Comparison of ENCODE assay signal across 8 cellular contexts in the genomic region with DNA sequence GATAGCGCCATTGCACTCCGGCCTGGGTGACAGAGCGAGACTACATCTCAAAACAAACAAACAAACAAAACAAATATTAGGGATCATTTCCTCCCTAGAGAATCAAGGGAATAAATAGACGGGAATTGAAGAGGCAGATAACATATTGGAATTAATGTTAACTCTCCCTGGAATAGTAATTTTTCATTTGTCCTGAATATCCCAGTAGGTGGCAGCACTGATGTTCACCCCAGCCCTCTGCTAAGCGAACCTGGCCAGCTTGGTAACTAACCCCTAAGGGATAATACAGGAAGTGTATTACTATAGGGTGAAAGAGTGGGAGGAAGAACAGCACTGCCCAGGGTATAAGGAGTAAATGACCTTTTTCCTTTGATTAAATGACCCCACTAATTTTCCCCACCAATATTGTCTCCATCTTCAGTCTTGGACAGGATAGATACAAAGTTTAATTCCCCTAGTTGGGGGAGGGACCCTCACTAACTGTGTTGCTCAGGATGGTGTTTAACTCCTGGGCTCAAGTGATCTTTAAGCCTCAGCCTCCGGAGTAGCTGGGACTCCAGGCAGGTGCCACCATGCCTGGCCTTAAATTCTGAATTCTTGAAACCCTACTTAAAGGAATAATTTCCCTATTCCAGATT. TPM values are rescaled to one million over a fixed set of nuclear protein-coding genes. Genes with fewer than 3 reads are reported as not detected.
DNase-seq lines count a peak whose midpoint lies in the region; ATAC-seq and TF ChIP-seq lines count a peak whose summit lies in the region.

No MANE protein-coding gene starts in this region.

- no peak overlapping the region for H3K4me3 Mint-ChIP-seq in activated naive CD8-positive, alpha-beta T cell treated with anti-CD3 and anti-CD28 coated beads, Interleukin-2, amount 50 U/mL, for 24 hours

- no peak overlapping the region for H3K27ac ChIP-seq in upper lobe of right lung

- no peak overlapping the region for H3K27ac Mint-ChIP-seq in activated naive CD8-positive, alpha-beta T cell treated with anti-CD3 and anti-CD28 coated beads, Interleukin-2, amount 50 U/mL, for 24 hours

- H3K9me3 ChIP-seq in upper lobe of right lung: no peaks in the 10 kb centered on the region

- no peak overlapping the region for H3K4me3 ChIP-seq in upper lobe of right lung

- ATAC-seq in GM21360 (IDR thresholded peaks at IDR 0.05; ENCODE audit: unreplicated experiment) (peak; percentile 59), upper lobe of right lung (peak; percentile 94), HG03196 (IDR thresholded peaks at IDR 0.05; ENCODE audit: unreplicated experiment) (no peak)
- peak; percentile 84 for ATAC-seq in activated naive CD8-positive, alpha-beta T cell treated with anti-CD3 and anti-CD28 coated beads, Interleukin-2, amount 50 U/mL, for 24 hours

- H3K9me3 Mint-ChIP-seq in activated naive CD8-positive, alpha-beta T cell treated with anti-CD3 and anti-CD28 coated beads, Interleukin-2, amount 50 U/mL, for 24 hours: no peaks in the 10 kb centered on the region

- no peaks in the 10 kb centered on the region for H3K4me1 ChIP-seq in upper lobe of right lung

- peaks cover 6% of the 10 kb centered on the region for H3K27me3 ChIP-seq in upper lobe of right lung

- no peaks in the 10 kb centered on the region for H3K27me3 Mint-ChIP-seq in activated naive CD8-positive, alpha-beta T cell treated with anti-CD3 and anti-CD28 coated beads, Interleukin-2, amount 50 U/mL, for 24 hours

- H3K36me3 ChIP-seq in upper lobe of right lung: no peaks in the 10 kb centered on the region

- intact Hi-C loops in upper lobe of right lung (cut with DNase I): no loop called here

- peak; percentile 1 for DNase-seq in NCI-H2196 (lab: John Stamatoyannopoulos, UW; ENCODE audit: unreplicated experiment)
- no peak for DNase-seq in NCI-H2196 treated with DMSO at 0.1 percent for 48 hours (lab: John Stamatoyannopoulos, UW; ENCODE audit: unreplicated experiment)
- DNase-seq in NCI-H460 (ENCODE audit: extremely low read depth, low read depth): peak; percentile 42
- DNase-seq in activated naive CD8-positive, alpha-beta T cell treated with anti-CD3 and anti-CD28 coated beads, Interleukin-2, amount 50 U/mL, for 24 hours: peak; percentile 22
- peak; percentile 51 for DNase-seq in iris pigment epithelial cell (ENCODE audit: low read depth)
- no peak for DNase-seq in upper lobe of right lung

- TF ChIP-seq CTCF in upper lobe of right lung (IDR thresholded peaks at IDR 0.05): peak; percentile 49

- H3K4me1 Mint-ChIP-seq in activated naive CD8-positive, alpha-beta T cell treated with anti-CD3 and anti-CD28 coated beads, Interleukin-2, amount 50 U/mL, for 24 hours: peaks cover 3% of the 10 kb centered on the region

- H3K36me3 Mint-ChIP-seq in activated naive CD8-positive, alpha-beta T cell treated with anti-CD3 and anti-CD28 coated beads, Interleukin-2, amount 50 U/mL, for 24 hours (ENCODE audit: low read depth): no peaks in the 10 kb centered on the region

RNA-seq across cellular contexts. Expression of gene SLC2A14, which starts 40.5 kb away (rescaled TPM):
- not detected in 2 replicates for total RNA-seq in NCI-H460 (2014; rRNA removed; shearing (Covaris generic))
- polyA plus RNA-seq in NCI-H460 (2014; cell fraction: nucleus; rRNA removed): not detected in 2 replicates
- not detected for total RNA-seq in upper lobe of right lung

RNA-seq across cellular contexts. Expression of gene NANOG, which starts 43.0 kb away (rescaled TPM):
- not detected in 2 replicates for total RNA-seq in NCI-H460 (2014; rRNA removed; shearing (Covaris generic))
- not detected in 2 replicates for polyA plus RNA-seq in NCI-H460 (2014; cell fraction: nucleus; rRNA removed)
- not detected for total RNA-seq in upper lobe of right lung

Comparison
In these comparisons a context has a peak if more than half of its experiments do, and no peak if none do; other contexts are left out.
1. DNase-seq: peak in NCI-H2196 (single experiment), NCI-H460 (single experiment), activated naive CD8-positive, alpha-beta T cell treated with anti-CD3 and anti-CD28 coated beads, Interleukin-2, amount 50 U/mL, for 24 hours (single experiment) and iris pigment epithelial cell (single experiment); none in NCI-H2196 treated with DMSO at 0.1 percent for 48 hours (single experiment) and upper lobe of right lung (single experiment).